14 cellular contexts compared by ENCODE assay signal in genomic region chr14:69324341-69324931, GRCh38.
"Had no signal": no experiment of that assay in that cellular context is flagged by ENCODE, and none has a peak within 500 bp of the region (broad histone marks: within the 10 kb centered on the region; RNA-seq: fewer than 3 reads in every experiment).

No MANE protein-coding gene starts in this region.

- H3K4me3 ChIP-seq: ascending aorta, esophagus squamous epithelium, pancreas, vagina had no signal

- H3K9me3 ChIP-seq: ascending aorta, esophagus squamous epithelium, pancreas, vagina had no signal

- H3K36me3 Mint-ChIP-seq: stimulated activated effector memory CD8-positive, alpha-beta T cell treated with anti-CD3 and anti-CD28 coated beads, Interleukin-12 subunit alpha, Interleukin-12 subunit beta, amount 100 ng/mL, for 72 hours had no signal

- H3K4me1 Mint-ChIP-seq: activated CD4-positive, alpha-beta T cell treated with anti-CD3 and anti-CD28 coated beads for 36 hours; stimulated activated effector memory CD8-positive, alpha-beta T cell treated with anti-CD3 and anti-CD28 coated beads, Interleukin-12 subunit alpha, Interleukin-12 subunit beta, amount 100 ng/mL, for 72 hours had no signal

- H3K4me3 Mint-ChIP-seq: activated CD4-positive, alpha-beta T cell treated with anti-CD3 and anti-CD28 coated beads for 36 hours; activated CD8-positive, alpha-beta T cell treated with anti-CD3 and anti-CD28 coated beads, Interleukin-2, amount 10 ng/mL, durations not matched to agents 7 days and 5 days; nephron; stimulated activated effector memory CD8-positive, alpha-beta T cell treated with anti-CD3 and anti-CD28 coated beads, Interleukin-12 subunit alpha, Interleukin-12 subunit beta, amount 100 ng/mL, for 72 hours; T-helper 2 cell treated with Interferon-gamma antibody and Interleukin-4, amounts not matched to agents 5 μg/mL and 100 μg/mL, for 36 hours had no signal

- ATAC-seq: activated CD4-positive, alpha-beta T cell treated with anti-CD3 and anti-CD28 coated beads for 36 hours; activated CD8-positive, alpha-beta T cell treated with anti-CD3 and anti-CD28 coated beads, Interleukin-2, amount 10 ng/mL, durations not matched to agents 7 days and 5 days; pancreas; stimulated activated effector memory CD8-positive, alpha-beta T cell treated with anti-CD3 and anti-CD28 coated beads, Interleukin-12 subunit alpha, Interleukin-12 subunit beta, amount 100 ng/mL, for 72 hours had no signal

- DNase-seq: activated CD4-positive, alpha-beta T cell treated with anti-CD3 and anti-CD28 coated beads for 36 hours; activated CD8-positive, alpha-beta T cell treated with anti-CD3 and anti-CD28 coated beads, Interleukin-2, amount 10 ng/mL, durations not matched to agents 7 days and 5 days; esophagus squamous epithelium; foreskin fibroblast; glutamatergic neuron; mammary epithelial cell; small intestine; SW 1271 had no signal

- H3K9me3 Mint-ChIP-seq: nephron; stimulated activated effector memory CD8-positive, alpha-beta T cell treated with anti-CD3 and anti-CD28 coated beads, Interleukin-12 subunit alpha, Interleukin-12 subunit beta, amount 100 ng/mL, for 72 hours; T-helper 2 cell treated with Interferon-gamma antibody and Interleukin-4, amounts not matched to agents 5 μg/mL and 100 μg/mL, for 36 hours had no signal

- H3K4me1 ChIP-seq: ascending aorta, pancreas, vagina had no signal

- H3K27me3 ChIP-seq: ascending aorta, pancreas, vagina had no signal

- H3K27ac Mint-ChIP-seq: activated CD4-positive, alpha-beta T cell treated with anti-CD3 and anti-CD28 coated beads for 36 hours; activated CD8-positive, alpha-beta T cell treated with anti-CD3 and anti-CD28 coated beads, Interleukin-2, amount 10 ng/mL, durations not matched to agents 7 days and 5 days; stimulated activated effector memory CD8-positive, alpha-beta T cell treated with anti-CD3 and anti-CD28 coated beads, Interleukin-12 subunit alpha, Interleukin-12 subunit beta, amount 100 ng/mL, for 72 hours; T-helper 2 cell treated with Interferon-gamma antibody and Interleukin-4, amounts not matched to agents 5 μg/mL and 100 μg/mL, for 36 hours had no signal

- H3K27ac ChIP-seq: ascending aorta, esophagus squamous epithelium, pancreas, vagina had no signal

- H3K36me3 ChIP-seq: ascending aorta, esophagus squamous epithelium, pancreas, vagina had no signal

- H3K27me3 Mint-ChIP-seq: activated CD4-positive, alpha-beta T cell treated with anti-CD3 and anti-CD28 coated beads for 36 hours had no signal
